9 cellular contexts compared by ENCODE assay signal in the genomic region with DNA sequence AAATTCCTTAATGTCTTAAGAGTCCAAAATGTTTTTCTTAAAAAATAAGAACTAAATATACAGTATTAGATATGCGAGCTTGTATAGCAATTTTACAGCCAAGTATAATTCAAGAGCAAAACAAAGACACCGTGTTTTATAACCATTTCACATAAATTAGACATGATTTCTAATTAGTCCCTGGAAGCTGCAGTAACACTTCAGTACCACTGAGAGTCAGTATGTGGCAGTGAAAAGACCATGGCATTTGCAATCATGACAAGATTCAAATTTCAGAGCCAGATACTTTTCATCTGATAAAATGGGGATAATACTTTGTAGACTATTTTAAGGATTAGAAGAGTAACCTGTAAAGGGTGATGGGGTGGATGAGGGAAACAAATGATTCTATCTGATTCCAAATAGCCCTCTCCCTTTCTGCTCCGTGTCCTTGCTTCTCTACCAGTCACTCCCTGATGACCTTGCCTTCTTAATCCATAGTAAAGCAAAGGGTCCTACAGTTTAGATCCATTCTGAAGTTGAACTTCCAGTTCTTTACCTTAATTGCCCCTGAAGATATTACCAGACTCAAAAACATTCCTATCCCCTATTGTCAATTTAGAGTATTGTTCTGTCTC.
DNase-seq lines count a peak whose midpoint lies in the region; ATAC-seq and FAIRE-seq lines count a peak whose summit lies in the region.
"Had no signal": no experiment of that assay in that cellular context is flagged by ENCODE, and none has a peak within 500 bp of the region (broad histone marks: within the 10 kb centered on the region; RNA-seq: fewer than 3 reads in every experiment).

No MANE protein-coding gene starts in this region.

- peaks cover 0 to 3% (median 0%) of the 10 kb centered on the region in 7 donors for H3K9me3 Mint-ChIP-seq in CD4-positive, CD25-positive, alpha-beta regulatory T cell
- H3K9me3 Mint-ChIP-seq: naive thymus-derived CD8-positive, alpha-beta T cell had no signal

- no peak overlapping the region for H3K27ac Mint-ChIP-seq in CD4-positive, CD25-positive, alpha-beta regulatory T cell
- H3K27ac Mint-ChIP-seq: naive thymus-derived CD8-positive, alpha-beta T cell had no signal

- H3K4me3 ChIP-seq in CD4-positive, CD25-positive, alpha-beta regulatory T cell (ENCODE audit: low read depth, low read length), result no peak overlapping the region

- no peaks in the 10 kb centered on the region for H3K9me3 ChIP-seq in CD4-positive, CD25-positive, alpha-beta regulatory T cell (ENCODE audit: control insufficient read depth in 2 of 2, low read length in 2 of 2)

- H3K36me3 ChIP-seq in CD4-positive, CD25-positive, alpha-beta regulatory T cell (ENCODE audit: control insufficient read depth, insufficient read depth, low read length), result no peaks in the 10 kb centered on the region

- peaks cover 5% of the 10 kb centered on the region for H3K36me3 Mint-ChIP-seq in CD4-positive, CD25-positive, alpha-beta regulatory T cell
- H3K36me3 Mint-ChIP-seq: naive thymus-derived CD8-positive, alpha-beta T cell had no signal

- peak; percentile 87 for FAIRE-seq in endometrium (lab: Jason Lieb, UNC)

- no peaks in the 10 kb centered on the region for H3K4me1 Mint-ChIP-seq in CD4-positive, CD25-positive, alpha-beta regulatory T cell
- H3K4me1 Mint-ChIP-seq: naive thymus-derived CD8-positive, alpha-beta T cell had no signal

- H3K27ac ChIP-seq in CD4-positive, CD25-positive, alpha-beta regulatory T cell (ENCODE audit: insufficient read depth, low read length, poor library complexity, severe bottlenecking), result no peak overlapping the region

- H3K27me3 ChIP-seq in CD4-positive, CD25-positive, alpha-beta regulatory T cell (ENCODE audit: control insufficient read depth, insufficient read depth, low read length), result no peaks in the 10 kb centered on the region

- no peaks in the 10 kb centered on the region for H3K4me1 ChIP-seq in CD4-positive, CD25-positive, alpha-beta regulatory T cell (ENCODE audit: control insufficient read depth, insufficient read depth, low read length, poor library complexity, severe bottlenecking)

- H3K4me3 Mint-ChIP-seq in CD4-positive, CD25-positive, alpha-beta regulatory T cell, result no peak overlapping the region
- H3K4me3 Mint-ChIP-seq: naive thymus-derived CD8-positive, alpha-beta T cell had no signal

- DNase-seq in CD4-positive, CD25-positive, alpha-beta regulatory T cell, result peak in 2 of 3 donors; percentile 9 to 52
- peak; percentile 53 for DNase-seq in OCI-M1 (lab: John Stamatoyannopoulos, UW)
- peak; percentile 37 for DNase-seq in myocyte (ENCODE audit: low read depth)
- DNase-seq in nucleus accumbens (lab: John Stamatoyannopoulos, UW), result no peak
- no peak for DNase-seq in effector CD8-positive, alpha-beta T cell (lab: John Stamatoyannopoulos, UW)

- H3K27me3 Mint-ChIP-seq in CD4-positive, CD25-positive, alpha-beta regulatory T cell, result no peaks in the 10 kb centered on the region
- H3K27me3 Mint-ChIP-seq: naive thymus-derived CD8-positive, alpha-beta T cell had no signal

- ATAC-seq in CD4-positive, CD25-positive, alpha-beta regulatory T cell (ENCODE audit: low read depth in 2 of 2), result peak; percentile 40 to 50
- peak; percentile 87 for ATAC-seq in GM18858 (IDR thresholded peaks at IDR 0.05; ENCODE audit: unreplicated experiment)
- peak; percentile 76 for ATAC-seq in HG03432 (IDR thresholded peaks at IDR 0.05; ENCODE audit: unreplicated experiment)
- ATAC-seq: naive thymus-derived CD8-positive, alpha-beta T cell had no signal

Comparison
In these comparisons a context has a peak if more than half of its experiments do, and no peak if none do; other contexts are left out.
1. DNase-seq: peak in CD4-positive, CD25-positive, alpha-beta regulatory T cell (2 of 3), OCI-M1 (single experiment) and myocyte (single experiment); none in nucleus accumbens (0 of 56) and effector CD8-positive, alpha-beta T cell (single experiment).
2. Peak in every context shown above with its lines, with median percentiles within 50 percentile points of each other: ATAC-seq.